10 cellular contexts compared by ENCODE assay signal in genomic region chr12:42213023-42213422, GRCh38. TPM values are rescaled to one million over a fixed set of nuclear protein-coding genes. Genes with fewer than 3 reads are reported as not detected.
A peak's percentile ranks its signal among the peaks of the same experiment; 100 is the strongest.
DNase-seq lines count a peak whose midpoint lies in the region; ATAC-seq, FAIRE-seq and TF ChIP-seq lines count a peak whose summit lies in the region.
"Had no signal": no experiment of that assay in that cellular context is flagged by ENCODE, and none has a peak within 500 bp of the region (broad histone marks: within the 10 kb centered on the region; RNA-seq: fewer than 3 reads in every experiment).

No MANE protein-coding gene starts in this region.

- intact Hi-C loops in Panc1 (cut with micrococcal nuclease; ENCODE audit: unreplicated experiment) (no loop called here), left ventricle myocardium superior (cut with micrococcal nuclease) (no loop called here)

- H3K9me3 ChIP-seq in DND-41 (ENCODE audit: insufficient read depth, low read length, severe bottlenecking), result no peaks in the 10 kb centered on the region
- H3K9me3 ChIP-seq in Panc1 (ENCODE audit: control insufficient read depth, insufficient read depth, low read depth, low read length), result no peaks in the 10 kb centered on the region
- H3K9me3 ChIP-seq: thoracic aorta had no signal

- H3K27ac ChIP-seq in DND-41 (ENCODE audit: low read length), result no peak overlapping the region
- no peak overlapping the region for H3K27ac ChIP-seq in Panc1 (ENCODE audit: low read length)
- H3K27ac ChIP-seq: thoracic aorta had no signal

- peaks cover 44% of the 10 kb centered on the region for H3K79me2 ChIP-seq in DND-41 (ENCODE audit: insufficient read depth, low read length)

- peak; percentile 13 for DNase-seq in DND-41
- peak; percentile 19 for DNase-seq in NAMALWA (ENCODE audit: low spot score)
- no peak for DNase-seq in Panc1 (ENCODE audit: low read depth, low spot score)
- DNase-seq in left ventricle myocardium superior, result no peak
- no peak for DNase-seq in medulla oblongata (ENCODE audit: extremely low spot score)
- DNase-seq in RCC 7860 (ENCODE audit: low spot score), result no peak
- no peak for DNase-seq in activated CD4-positive, CD25-positive, alpha-beta regulatory T cell treated with anti-CD3 and anti-CD28 coated beads, Interleukin-2, amount 50 U/mL, for 72 hours
- DNase-seq in naive thymus-derived CD8-positive, alpha-beta T cell, result no peak
- DNase-seq: activated effector memory CD4-positive, alpha-beta T cell treated with anti-CD3 and anti-CD28 coated beads, Interleukin-2, amount 50 U/mL, for 16 hours had no signal

- no peak overlapping the region for H3K4me3 ChIP-seq in DND-41 (ENCODE audit: low read depth in 1 of 2, low read length in 2 of 2)
- H3K4me3 ChIP-seq in Panc1 (ENCODE audit: low read depth in 2 of 2, low read length in 2 of 2), result no peak overlapping the region
- H3K4me3 ChIP-seq: thoracic aorta had no signal

- no peaks in the 10 kb centered on the region for H3K27me3 ChIP-seq in DND-41 (ENCODE audit: insufficient read depth, low read length, poor library complexity)
- no peaks in the 10 kb centered on the region for H3K27me3 ChIP-seq in Panc1 (ENCODE audit: control insufficient read depth, insufficient read depth, low read length)

- no peak overlapping the region for H3K4me3 Mint-ChIP-seq in naive thymus-derived CD8-positive, alpha-beta T cell

- H2AFZ ChIP-seq in DND-41 (ENCODE audit: low read depth, low read length), result no peak overlapping the region

- H4K20me1 ChIP-seq in DND-41 (ENCODE audit: insufficient read depth, low read length), result peaks cover 14% of the 10 kb centered on the region; the same call in 1 of the 2 replicates

- POLR2A ChIA-PET in Panc1 (lab: Charles Lee), result no interaction called here
- POLR2A ChIA-PET in naive thymus-derived CD8-positive, alpha-beta T cell (lab: Charles Lee), result no interaction called here

- ATAC-seq in DND-41 (ENCODE audit: insufficient read depth, low read depth) (peak; percentile 54; the same call in 2 of the 3 replicates), Panc1 (peak; percentile 42; the same call in 1 of the 2 replicates), left ventricle myocardium superior (peak; percentile 73)
- no peak for ATAC-seq in naive thymus-derived CD8-positive, alpha-beta T cell

- peaks cover 6% of the 10 kb centered on the region; the same call in 1 of the 2 replicates for H3K36me3 ChIP-seq in DND-41 (ENCODE audit: insufficient read depth, low read length)
- H3K36me3 ChIP-seq in Panc1 (ENCODE audit: control insufficient read depth, insufficient read depth, low read length), result no peaks in the 10 kb centered on the region

- peak overlapping the region in 2 of 10 donors; percentile 51 to 65 for H3K27ac Mint-ChIP-seq in naive thymus-derived CD8-positive, alpha-beta T cell

- TF ChIP-seq CTCF in DND-41 (IDR thresholded peaks at IDR 0.05; ENCODE audit: borderline replicate concordance, extremely low read depth, low read length, poor library complexity, severe bottlenecking) (no peak), Panc1 (IDR thresholded peaks at IDR 0.05) (no peak)

- no peak overlapping the region for H3K9ac ChIP-seq in DND-41 (ENCODE audit: low read depth, low read length)

- H3K4me2 ChIP-seq in DND-41 (ENCODE audit: insufficient read depth, low read length), result no peak overlapping the region

- no peaks in the 10 kb centered on the region for H3K4me1 ChIP-seq in DND-41 (ENCODE audit: insufficient read depth, low read length)
- peaks cover 10% of the 10 kb centered on the region; the same call in 1 of the 2 replicates for H3K4me1 ChIP-seq in Panc1 (ENCODE audit: control insufficient read depth, insufficient read depth, low read length)

- no peak for FAIRE-seq in RCC 7860 (lab: Jason Lieb, UNC)

- peaks cover 0 to 25% (median 8%) of the 10 kb centered on the region in 3 donors for H3K36me3 Mint-ChIP-seq in naive thymus-derived CD8-positive, alpha-beta T cell

- H3K4me1 Mint-ChIP-seq in naive thymus-derived CD8-positive, alpha-beta T cell, result peaks cover 16 to 39% (median 27%) of the 10 kb centered on the region in 4 donors

- CTCF ChIA-PET in Panc1 (lab: Charles Lee), result no interaction called here

- H3K27me3 Mint-ChIP-seq in naive thymus-derived CD8-positive, alpha-beta T cell, result no peaks in the 10 kb centered on the region

- H3K9me3 Mint-ChIP-seq in naive thymus-derived CD8-positive, alpha-beta T cell, result no peaks in the 10 kb centered on the region

- in situ Hi-C loops in Panc1 (cut with HindIII; ENCODE audit: low pct_unique_long_range_greater_than_20kb, low sequenced_read_pairs), result no loop called here

- BruUV-seq in Panc1 (replicated peaks; lab: Mats Ljungman, UMichigan), result no TSS peak

RNA-seq across cellular contexts. Expression of gene YAF2, which starts 25.0 kb away (rescaled TPM):
- 27.6 TPM for total RNA-seq in Panc1 (2021; ENCODE audit: unreplicated experiment)
- 15.6 TPM for polyA plus RNA-seq in Panc1 (2012; ENCODE audit: insufficient read length)
- total RNA-seq in left ventricle myocardium superior, result 62.7 TPM
- 10 to 100 TPM; 40.2 to 42.8 TPM for total RNA-seq in naive thymus-derived CD8-positive, alpha-beta T cell
- polyA plus RNA-seq in naive thymus-derived CD8-positive, alpha-beta T cell, result 10 to 100 TPM; 10.6 to 21.8 (median 12.7) TPM

Comparison
In these comparisons a context has a peak if more than half of its experiments do, and no peak if none do; other contexts are left out.
1. ATAC-seq: peak in DND-41 (single experiment), Panc1 (single experiment) and left ventricle myocardium superior (single experiment); none in naive thymus-derived CD8-positive, alpha-beta T cell (0 of 2).
2. DNase-seq: peak in DND-41 (single experiment) and NAMALWA (single experiment); none in Panc1 (single experiment), left ventricle myocardium superior (single experiment), medulla oblongata (single experiment), RCC 7860 (single experiment), activated CD4-positive, CD25-positive, alpha-beta regulatory T cell treated with anti-CD3 and anti-CD28 coated beads, Interleukin-2, amount 50 U/mL, for 72 hours (single experiment) and naive thymus-derived CD8-positive, alpha-beta T cell (0 of 10).